Comparison of ENCODE assay signal across 1 cellular context in genomic region chr4:48445704-48446103, GRCh38.
TF ChIP-seq lines count a peak whose summit lies in the region.

No MANE protein-coding gene starts in this region.

TF ChIP-seq in A549, 52 proteins besides CTCF, POLR2A, EP300 and RAD21 (continued from another document):
- TF ChIP-seq MAX (IDR thresholded peaks at IDR 0.05), result no peak
- TF ChIP-seq JUNB (IDR thresholded peaks at IDR 0.05), result no peak
TF ChIP-seq in A549: peak in this region for 0.
